Comparison of ENCODE assay signal across 19 cellular contexts in genomic region chr3:142374687-142375086, GRCh38.
DNase-seq lines count a peak whose midpoint lies in the region; ATAC-seq, FAIRE-seq and TF ChIP-seq lines count a peak whose summit lies in the region.
"Had no signal": no experiment of that assay in that cellular context is flagged by ENCODE, and none has a peak within 500 bp of the region (broad histone marks: within the 10 kb centered on the region; RNA-seq: fewer than 3 reads in every experiment).

No MANE protein-coding gene starts in this region.

- no peak for DNase-seq in activated T-cell treated with anti-CD3 and anti-CD28 coated beads, Interleukin-2, amount 50 U/mL, for 72 hours
- no peak for DNase-seq in activated T-cell treated with anti-CD3 and anti-CD28 coated beads, Interleukin-2, amount 50 U/mL, for 48 hours
- no peak for DNase-seq in CD8-positive, alpha-beta memory T cell
- DNase-seq in K562 (ENCODE audit: extremely low read depth in 1 of 4, low spot score in 3 of 4): no peak
- DNase-seq in right lobe of liver: no peak
- DNase-seq in Ammon's horn (ENCODE audit: low spot score): no peak
- DNase-seq in pancreas: no peak
- DNase-seq: 8988T; AML-193; CD4-positive, alpha-beta T cell; DND-41; GDM1; HCEC 1CT; HFFc6 had no signal

- no peaks in the 10 kb centered on the region for H4K20me1 ChIP-seq in K562 (replicated peaks; ENCODE audit: control insufficient read depth, insufficient read depth, low read length)
- H4K20me1 ChIP-seq: BLaER1 treated with 17β-estradiol and CSF1 and Interleukin-3, amounts not matched to agents 10 nM and 100 nM had no signal

- H2AFZ ChIP-seq in K562 (ENCODE audit: low read depth, low read length): no peak overlapping the region

- FAIRE-seq in K562 (lab: Jason Lieb, UNC) (no peak), pancreas (lab: Jason Lieb, UNC) (no peak)
- FAIRE-seq: GM12892, H1 had no signal

- 84% methylated on average over 3 of the region's 3 CpGs for WGBS in K562 (ENCODE audit: insufficient coverage, low coverage, missing lambda C conversion rate)
- WGBS in right lobe of liver (ENCODE audit: insufficient coverage, low coverage, low lambda C conversion rate, missing lambda C conversion rate): 43% methylated on average over 3 of the region's 3 CpGs
- WGBS in pancreas, 2 donors: 98 to 99% methylated on average over 3 of the region's 3 CpGs

- POLR2A ChIA-PET in CD8-positive, alpha-beta memory T cell (lab: Charles Lee): no interaction called here
- POLR2A ChIA-PET in K562 (lab: Yijun Ruan, JAX): interaction anchor here (0.6 kb wide), 1 partner anchor 271 kb away, joined by 3 read pairs; no protein-coding TSS in a partner anchor

- BruUV-seq in K562 (replicated peaks; lab: Mats Ljungman, UMichigan): no TSS peak

- no peak for TF ChIP-seq RAD21 in K562 (CRISPR knock-in tag; conservative IDR thresholded peaks at IDR 0.05 in 1 of 2, IDR thresholded peaks at IDR 0.05 in 1 of 2)

- no peaks in the 10 kb centered on the region for H3K27me3 Mint-ChIP-seq in activated T-cell treated with anti-CD3 and anti-CD28 coated beads, Interleukin-2, amount 50 U/mL, for 72 hours (ENCODE audit: low read depth)
- H3K27me3 Mint-ChIP-seq in CD8-positive, alpha-beta memory T cell: no peaks in the 10 kb centered on the region
- H3K27me3 Mint-ChIP-seq: CD4-positive, alpha-beta T cell had no signal

- TF ChIP-seq EP300 in K562 (IDR thresholded peaks at IDR 0.05; ENCODE audit: low read length): no peak

- H3K4me3 ChIP-seq in CD8-positive, alpha-beta memory T cell (ENCODE audit: low read length): no peak overlapping the region
- H3K4me3 ChIP-seq in K562 (no peak overlapping the region), right lobe of liver (no peak overlapping the region), pancreas (no peak overlapping the region)
- H3K4me3 ChIP-seq: BLaER1 treated with 17β-estradiol and CSF1 and Interleukin-3, amounts not matched to agents 10 nM and 100 nM had no signal

- H3K9me1 ChIP-seq in K562 (ENCODE audit: control insufficient read depth, insufficient read depth, low read length): no peaks in the 10 kb centered on the region

- H3K9ac ChIP-seq in K562 (ENCODE audit: insufficient read depth in 1 of 2, low read depth in 2 of 2, low read length in 2 of 2): no peak overlapping the region
- H3K9ac ChIP-seq: BLaER1 treated with 17β-estradiol and CSF1 and Interleukin-3, amounts not matched to agents 10 nM and 100 nM had no signal

- H3K36me3 ChIP-seq in CD8-positive, alpha-beta memory T cell (ENCODE audit: insufficient read depth, low read length): peaks cover 8% of the 10 kb centered on the region
- peaks cover 29% of the 10 kb centered on the region; the same call in 2 of the 3 replicates for H3K36me3 ChIP-seq in K562 (ENCODE audit: control insufficient read depth, insufficient read depth, low read length)
- peaks cover 0 to 24% (median 3%) of the 10 kb centered on the region in 4 donors for H3K36me3 ChIP-seq in right lobe of liver
- H3K36me3 ChIP-seq in pancreas: peaks cover 0 to 17% (median 0%) of the 10 kb centered on the region in 3 donors

- peaks cover 3 to 4% of the 10 kb centered on the region in 2 donors for H3K36me3 Mint-ChIP-seq in activated T-cell treated with anti-CD3 and anti-CD28 coated beads, Interleukin-2, amount 50 U/mL, for 72 hours (ENCODE audit: insufficient read depth in 2 of 2)
- H3K36me3 Mint-ChIP-seq in CD8-positive, alpha-beta memory T cell: peaks cover 0 to 86% (median 15%) of the 10 kb centered on the region in 3 donors

- ATAC-seq in activated T-cell treated with anti-CD3 and anti-CD28 coated beads, Interleukin-2, amount 50 U/mL, for 72 hours (replicated peaks in 1 of 2): no peak
- no peak for ATAC-seq in K562
- peak in 3 of 4 donors; percentile 40 to 69 (median 53) for ATAC-seq in right lobe of liver
- no peak for ATAC-seq in GM19397 (IDR thresholded peaks at IDR 0.05; ENCODE audit: unreplicated experiment)
- ATAC-seq in pancreas: no peak

- TF ChIP-seq CTCF in K562 (IDR thresholded peaks at IDR 0.05 in 2 of 3, conservative IDR thresholded peaks at IDR 0.05 in 1 of 3; ENCODE audit: insufficient read depth in 2 of 3, low read depth in 1 of 3, low read length in 3 of 3): no peak
- no peak for TF ChIP-seq CTCF in right lobe of liver (IDR thresholded peaks at IDR 0.05)
- TF ChIP-seq CTCF in pancreas (IDR thresholded peaks at IDR 0.05): no peak

- no peak for TF ChIP-seq POLR2A in K562 (conservative IDR thresholded peaks at IDR 0.05)
- no peak for TF ChIP-seq POLR2A in right lobe of liver (IDR thresholded peaks at IDR 0.05)

- H3K4me1 ChIP-seq in CD8-positive, alpha-beta memory T cell (ENCODE audit: insufficient read depth, low read length): no peaks in the 10 kb centered on the region
- 0 out of 5 replicates have a peak, but pooled peaks cover 0 to 4% of the 10 kb centered on the region in 2 experiments for H3K4me1 ChIP-seq in K562 (replicated peaks in 1 of 2; ENCODE audit: control insufficient read depth in 2 of 2, insufficient read depth in 2 of 2, low read length in 2 of 2)
- H3K4me1 ChIP-seq in right lobe of liver: peaks cover 0 to 13% (median 0%) of the 10 kb centered on the region in 4 donors
- no peaks in the 10 kb centered on the region for H3K4me1 ChIP-seq in pancreas
- H3K4me1 ChIP-seq: BLaER1 treated with 17β-estradiol and CSF1 and Interleukin-3, amounts not matched to agents 10 nM and 100 nM had no signal

- H3K27ac Mint-ChIP-seq in activated T-cell treated with anti-CD3 and anti-CD28 coated beads, Interleukin-2, amount 50 U/mL, for 72 hours: peak overlapping the region; percentile 16
- H3K27ac Mint-ChIP-seq in CD8-positive, alpha-beta memory T cell: peak overlapping the region in 5 of 8 donors; percentile 19 to 58 (median 44)
- H3K27ac Mint-ChIP-seq: CD4-positive, alpha-beta T cell; HFFc6 had no signal

- in situ Hi-C loops in K562 (cut with MboI): no loop called here

- intact Hi-C loops in K562 (cut with micrococcal nuclease) (no loop called here), right lobe of liver (cut with DNase I) (no loop called here), pancreas (cut with DNase I) (no loop called here)

- H3K27ac ChIP-seq in CD8-positive, alpha-beta memory T cell (ENCODE audit: low read depth, low read length): no peak overlapping the region
- H3K27ac ChIP-seq in K562 (ENCODE audit: extremely low read depth, low read depth, low read length) (no peak overlapping the region), right lobe of liver (no peak overlapping the region), pancreas (no peak overlapping the region)
- H3K27ac ChIP-seq: BLaER1 treated with 17β-estradiol and CSF1 and Interleukin-3, amounts not matched to agents 10 nM and 100 nM; HL-60 had no signal

- H3K9me3 Mint-ChIP-seq in activated T-cell treated with anti-CD3 and anti-CD28 coated beads, Interleukin-2, amount 50 U/mL, for 72 hours: no peaks in the 10 kb centered on the region
- no peaks in the 10 kb centered on the region for H3K9me3 Mint-ChIP-seq in CD8-positive, alpha-beta memory T cell
- H3K9me3 Mint-ChIP-seq: CD4-positive, alpha-beta T cell; HFFc6 had no signal

- H3K9me3 ChIP-seq in CD8-positive, alpha-beta memory T cell (ENCODE audit: low read length): no peaks in the 10 kb centered on the region
- H3K9me3 ChIP-seq in K562 (replicated peaks; ENCODE audit: control insufficient read depth, insufficient read depth, low read depth, low read length) (no peaks in the 10 kb centered on the region), right lobe of liver (no peaks in the 10 kb centered on the region), pancreas (no peaks in the 10 kb centered on the region)
- H3K9me3 ChIP-seq: BLaER1 treated with 17β-estradiol and CSF1 and Interleukin-3, amounts not matched to agents 10 nM and 100 nM had no signal

- no peak overlapping the region for H3K4me2 ChIP-seq in K562 (ENCODE audit: insufficient read depth, low read length)
- H3K4me2 ChIP-seq: BLaER1 treated with 17β-estradiol and CSF1 and Interleukin-3, amounts not matched to agents 10 nM and 100 nM had no signal

- no peaks in the 10 kb centered on the region for H3K27me3 ChIP-seq in CD8-positive, alpha-beta memory T cell (ENCODE audit: insufficient read depth, low read length, poor library complexity, severe bottlenecking)
- H3K27me3 ChIP-seq in K562 (ENCODE audit: control insufficient read depth in 2 of 2, insufficient read depth in 2 of 2, low read length in 2 of 2) (no peaks in the 10 kb centered on the region), right lobe of liver (no peaks in the 10 kb centered on the region), pancreas (no peaks in the 10 kb centered on the region)
- H3K27me3 ChIP-seq: BLaER1 treated with 17β-estradiol and CSF1 and Interleukin-3, amounts not matched to agents 10 nM and 100 nM had no signal

- H3K79me2 ChIP-seq in K562 (ENCODE audit: control insufficient read depth, insufficient read depth, low read length): no peaks in the 10 kb centered on the region

- CTCF ChIA-PET in CD8-positive, alpha-beta memory T cell (lab: Charles Lee): no interaction called here
- CTCF ChIA-PET in K562 (lab: Yijun Ruan, JAX; ENCODE audit: low intra/inter-chr PET ratio): no interaction called here

- no peaks in the 10 kb centered on the region for H3K4me1 Mint-ChIP-seq in activated T-cell treated with anti-CD3 and anti-CD28 coated beads, Interleukin-2, amount 50 U/mL, for 72 hours (ENCODE audit: low read depth)
- H3K4me1 Mint-ChIP-seq in CD8-positive, alpha-beta memory T cell: peaks cover 0 to 7% (median 5%) of the 10 kb centered on the region in 3 donors

- no peak overlapping the region for H3K4me3 Mint-ChIP-seq in activated T-cell treated with anti-CD3 and anti-CD28 coated beads, Interleukin-2, amount 50 U/mL, for 72 hours
- no peak overlapping the region for H3K4me3 Mint-ChIP-seq in CD8-positive, alpha-beta memory T cell
- H3K4me3 Mint-ChIP-seq: CD4-positive, alpha-beta T cell; HFFc6 had no signal

TF ChIP-seq in K562, 482 proteins besides CTCF, POLR2A, EP300 and RAD21:
- peak; percentile 19 for TF ChIP-seq MEIS2 (IDR thresholded peaks at IDR 0.05; ENCODE audit: partially characterized antibody)
- no peak for TF ChIP-seq YBX1 (IDR thresholded peaks at IDR 0.05)
TF ChIP-seq in K562: peak in this region for 1.

Comparison
In these comparisons a context has a peak if more than half of its experiments do, and no peak if none do; other contexts are left out.
1. ATAC-seq: peak in right lobe of liver (3 of 4); none in activated T-cell treated with anti-CD3 and anti-CD28 coated beads, Interleukin-2, amount 50 U/mL, for 72 hours (0 of 2), K562 (single experiment), GM19397 (single experiment) and pancreas (0 of 4).